20 cellular contexts compared by ENCODE assay signal in genomic region chr16:65515193-65515592, GRCh38.
A peak's percentile ranks its signal among the peaks of the same experiment; 100 is the strongest.
DNase-seq lines count a peak whose midpoint lies in the region; TF ChIP-seq lines count a peak whose summit lies in the region.
"Had no signal": no experiment of that assay in that cellular context is flagged by ENCODE, and none has a peak within 500 bp of the region (broad histone marks: within the 10 kb centered on the region; RNA-seq: fewer than 3 reads in every experiment).

No MANE protein-coding gene starts in this region.

- no peak overlapping the region for H2AFZ ChIP-seq in neural cell (ENCODE audit: low read depth, low read length)
- no peak overlapping the region for H2AFZ ChIP-seq in mammary epithelial cell (ENCODE audit: low read depth, low read length)
- H2AFZ ChIP-seq: GM23338 had no signal

- BruUV-seq in mammary epithelial cell (replicated peaks; lab: Mats Ljungman, UMichigan): no TSS peak

- H3K36me3 ChIP-seq in neural cell (ENCODE audit: insufficient read depth, low read length): no peaks in the 10 kb centered on the region
- no peaks in the 10 kb centered on the region for H3K36me3 ChIP-seq in mammary epithelial cell (ENCODE audit: insufficient read depth, low read length)
- H3K36me3 ChIP-seq: BE2C; BLaER1 treated with 17β-estradiol and CSF1 and Interleukin-3, amounts not matched to agents 10 nM and 100 nM had no signal

- no peak for TF ChIP-seq RAD21 in neural cell (conservative IDR thresholded peaks at IDR 0.05)

- CTCF ChIA-PET in mammary epithelial cell (lab: Charles Lee; ENCODE audit: low non-redundant PET): no interaction called here

- H3K9me3 ChIP-seq in neural cell (ENCODE audit: low read length) (no peaks in the 10 kb centered on the region), mammary epithelial cell (replicated peaks; ENCODE audit: insufficient read depth, low read length) (no peaks in the 10 kb centered on the region)
- H3K9me3 ChIP-seq: A549, BE2C had no signal

- H3K36me3 Mint-ChIP-seq in chondrocyte (ENCODE audit: low read depth): no peaks in the 10 kb centered on the region
- H3K36me3 Mint-ChIP-seq: CD14-positive monocyte; CD8-positive, alpha-beta memory T cell had no signal

- peak; percentile 6 for DNase-seq in EL
- no peak for DNase-seq in chondrocyte (ENCODE audit: low spot score)
- no peak for DNase-seq in mammary epithelial cell
- DNase-seq in hepatic stellate cell (ENCODE audit: low spot score): no peak
- DNase-seq in pons (ENCODE audit: low spot score): no peak
- DNase-seq: 8988T; ACHN; AML-193; BE2C; CD4-positive, alpha-beta T cell; CD8-positive, alpha-beta memory T cell; DMS 273 treated with DMSO at 0.1 percent for 48 hours; DMS79; H9 had no signal

- H3K9ac ChIP-seq in neural cell (ENCODE audit: low read length): no peak overlapping the region
- no peak overlapping the region for H3K9ac ChIP-seq in mammary epithelial cell (ENCODE audit: insufficient read depth, low read length)
- H3K9ac ChIP-seq: BLaER1 treated with 17β-estradiol and CSF1 and Interleukin-3, amounts not matched to agents 10 nM and 100 nM had no signal

- H3K4me3 ChIP-seq in neural cell (ENCODE audit: low read length): no peak overlapping the region
- H3K4me3 ChIP-seq in mammary epithelial cell (replicated peaks in 1 of 3; ENCODE audit: insufficient read depth in 1 of 3, low read depth in 2 of 3, low read length in 3 of 3): no peak overlapping the region
- H3K4me3 ChIP-seq: A549; BLaER1 treated with 17β-estradiol and CSF1 and Interleukin-3, amounts not matched to agents 10 nM and 100 nM; GM12878; GM23338 had no signal

- H3F3A ChIP-seq in neural cell (ENCODE audit: insufficient read depth, low read length, poor library complexity, severe bottlenecking): no peaks in the 10 kb centered on the region

- intact Hi-C loops in mammary epithelial cell (cut with micrococcal nuclease): no loop called here

- H3K27ac ChIP-seq in neural cell (ENCODE audit: low read length) (peak overlapping the region; percentile 75), mammary epithelial cell (ENCODE audit: insufficient read depth, low read depth, low read length) (no peak overlapping the region)
- H3K27ac ChIP-seq: A549; BLaER1 treated with 17β-estradiol and CSF1 and Interleukin-3, amounts not matched to agents 10 nM and 100 nM had no signal

- TF ChIP-seq CTCF in chondrocyte (IDR thresholded peaks at IDR 0.05) (no peak), neural cell (IDR thresholded peaks at IDR 0.05; ENCODE audit: poor library complexity, severe bottlenecking) (no peak), mammary epithelial cell (conservative IDR thresholded peaks at IDR 0.05 in 1 of 2, IDR thresholded peaks at IDR 0.05 in 1 of 2; ENCODE audit: extremely low read depth in 1 of 2, insufficient read depth in 1 of 2, low read depth in 1 of 2, low read length in 2 of 2) (no peak)

- H3K27me3 Mint-ChIP-seq in chondrocyte (ENCODE audit: low read depth): no peaks in the 10 kb centered on the region
- H3K27me3 Mint-ChIP-seq: CD4-positive, alpha-beta T cell; CD8-positive, alpha-beta memory T cell had no signal

- dilution Hi-C loops in mammary epithelial cell (cut with HindIII; ENCODE audit: low sequenced_read_pairs): no loop called here

- in situ Hi-C loops in mammary epithelial cell (cut with MboI; ENCODE audit: low sequenced_read_pairs in 2 of 2): no loop called here

- no peaks in the 10 kb centered on the region for H3K4me1 ChIP-seq in mammary epithelial cell (ENCODE audit: insufficient read depth, low read length)
- H3K4me1 ChIP-seq: A549, BE2C had no signal

- 64% methylated on average over 4 of the region's 4 CpGs for WGBS in mammary epithelial cell (ENCODE audit: low coverage, missing lambda C conversion rate)

- H3K27ac Mint-ChIP-seq in chondrocyte (ENCODE audit: unreplicated experiment): peak overlapping the region; percentile 75
- H3K27ac Mint-ChIP-seq: CD4-positive, alpha-beta T cell; CD8-positive, alpha-beta memory T cell; GM23338; H9 had no signal

- no peaks in the 10 kb centered on the region for H3K9me2 ChIP-seq in neural cell (ENCODE audit: insufficient read depth, low read length)

- H3K79me2 ChIP-seq in neural cell (replicated peaks; ENCODE audit: insufficient read depth, low read length) (no peaks in the 10 kb centered on the region), mammary epithelial cell (ENCODE audit: insufficient read depth, low read length) (no peaks in the 10 kb centered on the region)

- H3K27me3 ChIP-seq in neural cell (ENCODE audit: insufficient read depth, low read depth, low read length) (no peaks in the 10 kb centered on the region), mammary epithelial cell (ENCODE audit: insufficient read depth, low read length) (no peaks in the 10 kb centered on the region)
- H3K27me3 ChIP-seq: BE2C; BLaER1 treated with 17β-estradiol and CSF1 and Interleukin-3, amounts not matched to agents 10 nM and 100 nM had no signal

- no peaks in the 10 kb centered on the region for H4K20me1 ChIP-seq in neural cell (ENCODE audit: insufficient read depth)
- H4K20me1 ChIP-seq in mammary epithelial cell (ENCODE audit: insufficient read depth, low read length): no peaks in the 10 kb centered on the region
- H4K20me1 ChIP-seq: BLaER1 treated with 17β-estradiol and CSF1 and Interleukin-3, amounts not matched to agents 10 nM and 100 nM had no signal

- no peak overlapping the region for H3K4me3 Mint-ChIP-seq in chondrocyte (ENCODE audit: unreplicated experiment)
- H3K4me3 Mint-ChIP-seq: CD14-positive monocyte; CD4-positive, alpha-beta T cell; CD8-positive, alpha-beta memory T cell; GM23338; H9 had no signal

- H3K4me2 ChIP-seq in neural cell (ENCODE audit: low read length): no peak overlapping the region
- no peak overlapping the region for H3K4me2 ChIP-seq in mammary epithelial cell (ENCODE audit: insufficient read depth, low read depth, low read length)
- H3K4me2 ChIP-seq: A549; BLaER1 treated with 17β-estradiol and CSF1 and Interleukin-3, amounts not matched to agents 10 nM and 100 nM; GM23338 had no signal

- peaks cover 4% of the 10 kb centered on the region for H3K9me3 Mint-ChIP-seq in chondrocyte (ENCODE audit: low read depth)
- H3K9me3 Mint-ChIP-seq: CD4-positive, alpha-beta T cell; GM23338; H9 had no signal

- no peak for TF ChIP-seq EP300 in neural cell (conservative IDR thresholded peaks at IDR 0.05; ENCODE audit: poor library complexity, severe bottlenecking)

- H3K4me1 Mint-ChIP-seq in chondrocyte (ENCODE audit: low read depth): peaks cover 58% of the 10 kb centered on the region
- H3K4me1 Mint-ChIP-seq: CD14-positive monocyte; CD8-positive, alpha-beta memory T cell had no signal

TF ChIP-seq in neural cell, 6 proteins besides CTCF, POLR2A, EP300 and RAD21:
- TF ChIP-seq REST (IDR thresholded peaks at IDR 0.05; ENCODE audit: borderline replicate concordance) (no peak), EZH2 (IDR thresholded peaks at IDR 0.05; ENCODE audit: borderline replicate concordance, insufficient read depth, low read length, poor library complexity, severe bottlenecking) (no peak), TAF1 (IDR thresholded peaks at IDR 0.05; ENCODE audit: low read depth) (no peak), SMC3 (conservative IDR thresholded peaks at IDR 0.05; ENCODE audit: poor library complexity) (no peak), POLR2AphosphoS5 (IDR thresholded peaks at IDR 0.05) (no peak), MXI1 (conservative IDR thresholded peaks at IDR 0.05; ENCODE audit: poor library complexity, severe bottlenecking) (no peak)
